Comparison of ENCODE assay signal across 23 cellular contexts in genomic region chr5:96316487-96316886, GRCh38.
A peak's percentile ranks its signal among the peaks of the same experiment; 100 is the strongest.
DNase-seq lines count a peak whose midpoint lies in the region; ATAC-seq, FAIRE-seq and TF ChIP-seq lines count a peak whose summit lies in the region.
"Had no signal": no experiment of that assay in that cellular context is flagged by ENCODE, and none has a peak within 500 bp of the region (broad histone marks: within the 10 kb centered on the region; RNA-seq: fewer than 3 reads in every experiment).

No MANE protein-coding gene starts in this region.

- no peak overlapping the region for H3K9ac ChIP-seq in mammary epithelial cell (ENCODE audit: insufficient read depth, low read length)
- H3K9ac ChIP-seq in H1 (replicated peaks in 1 of 4; ENCODE audit: extremely low read depth in 1 of 4, low read depth in 3 of 4, low read length in 3 of 4), result no peak overlapping the region
- no peak overlapping the region for H3K9ac ChIP-seq in liver (ENCODE audit: low read depth in 1 of 2, low read length in 2 of 2)

- no peak overlapping the region for H4K91ac ChIP-seq in H1 (replicated peaks; ENCODE audit: insufficient read length, low read length)

- TF ChIP-seq RAD21 in H1 (IDR thresholded peaks at IDR 0.05 in 1 of 2, conservative IDR thresholded peaks at IDR 0.05 in 1 of 2; ENCODE audit: low read depth in 2 of 2, low read length in 2 of 2) (no peak), liver (IDR thresholded peaks at IDR 0.05) (peak in 1 of 2 donors; percentile 4)

- H3K9me3 Mint-ChIP-seq in osteocyte (ENCODE audit: unreplicated experiment), result peaks cover 8% of the 10 kb centered on the region

- no peaks in the 10 kb centered on the region for H3K9me3 ChIP-seq in mammary epithelial cell (replicated peaks; ENCODE audit: insufficient read depth, low read length)
- H3K9me3 ChIP-seq in breast epithelium, result peaks cover 0 to under 1% of the 10 kb centered on the region in 2 donors
- no peaks in the 10 kb centered on the region for H3K9me3 ChIP-seq in H1 (ENCODE audit: insufficient read depth in 2 of 2, low read depth in 1 of 2, low read length in 1 of 2)
- H3K9me3 ChIP-seq in liver (ENCODE audit: control insufficient read depth in 4 of 4, low read length in 3 of 4), result no peaks in the 10 kb centered on the region

- H4K8ac ChIP-seq in H1 (ENCODE audit: extremely low read depth, insufficient read depth, low read length), result no peak overlapping the region

- no peak overlapping the region for H2BK15ac ChIP-seq in H1 (ENCODE audit: low read length)

- CTCF ChIA-PET in mammary epithelial cell (lab: Charles Lee; ENCODE audit: low non-redundant PET), result no interaction called here
- CTCF ChIA-PET in H1 (lab: Charles Lee; ENCODE audit: partially characterized antibody), result interaction anchor here (0.6 to 1.3 kb wide), 3 partner anchors 9 to 438 kb away, joined by 3 to 4 read pairs (median 3); no protein-coding TSS in a partner anchor

- no peak for ATAC-seq in Right ventricle myocardium superior (ENCODE audit: poor library complexity)

- peaks cover 37% of the 10 kb centered on the region for H3K4me1 Mint-ChIP-seq in osteocyte (ENCODE audit: unreplicated experiment)
- H3K4me1 Mint-ChIP-seq: CD8-positive, alpha-beta memory T cell had no signal

- H4K20me1 ChIP-seq in mammary epithelial cell (ENCODE audit: insufficient read depth, low read length), result no peaks in the 10 kb centered on the region
- H4K20me1 ChIP-seq in H1 (replicated peaks in 1 of 2; ENCODE audit: control insufficient read depth in 1 of 2, insufficient read depth in 2 of 2, low read length in 2 of 2), result no peaks in the 10 kb centered on the region

- no peak for TF ChIP-seq EP300 in H1 (IDR thresholded peaks at IDR 0.05; ENCODE audit: borderline replicate concordance in 1 of 2, low read depth in 2 of 2, low read length in 2 of 2)

- no peak for FAIRE-seq in H1 (lab: Jason Lieb, UNC)
- FAIRE-seq: GM19239, HTR-8/SVneo had no signal

- no peak overlapping the region for H3K4ac ChIP-seq in H1 (replicated peaks; ENCODE audit: insufficient read length, low read depth, low read length)

- no peak overlapping the region for H3K4me3 Mint-ChIP-seq in osteocyte (ENCODE audit: unreplicated experiment)
- H3K4me3 Mint-ChIP-seq: CD8-positive, alpha-beta memory T cell had no signal

- peaks cover 1% of the 10 kb centered on the region for H3K36me3 Mint-ChIP-seq in osteocyte (ENCODE audit: unreplicated experiment)
- H3K36me3 Mint-ChIP-seq: CD8-positive, alpha-beta memory T cell had no signal

- no peak overlapping the region for H3K27ac ChIP-seq in mammary epithelial cell (ENCODE audit: insufficient read depth, low read depth, low read length)
- no peak overlapping the region for H3K27ac ChIP-seq in breast epithelium
- H3K27ac ChIP-seq in H1 (ENCODE audit: low read depth, low read length), result no peak overlapping the region
- H3K27ac ChIP-seq in liver (ENCODE audit: low read depth in 1 of 2, low read length in 2 of 2), result no peak overlapping the region
- H3K27ac ChIP-seq: 22Rv1, C4-2B had no signal

- H3K14ac ChIP-seq in H1 (ENCODE audit: insufficient read length), result no peak overlapping the region

- H2AK5ac ChIP-seq in H1 (ENCODE audit: low read depth, low read length), result no peak overlapping the region

- in situ Hi-C loops in mammary epithelial cell (cut with MboI; ENCODE audit: low sequenced_read_pairs in 2 of 2), result no loop called here

- H3K27me3 ChIP-seq in mammary epithelial cell (ENCODE audit: insufficient read depth, low read length) (no peaks in the 10 kb centered on the region), breast epithelium (no peaks in the 10 kb centered on the region), H1 (replicated peaks in 1 of 4; ENCODE audit: control insufficient read depth in 3 of 4, extremely low read depth in 1 of 4, insufficient read depth in 3 of 4, low read length in 3 of 4) (no peaks in the 10 kb centered on the region), liver (ENCODE audit: control insufficient read depth in 4 of 4, insufficient read depth in 4 of 4, low read length in 3 of 4) (no peaks in the 10 kb centered on the region)

- BruUV-seq in mammary epithelial cell (replicated peaks; lab: Mats Ljungman, UMichigan), result no TSS peak

- H3K4me1 ChIP-seq in mammary epithelial cell (ENCODE audit: insufficient read depth, low read length), result peaks cover 11% of the 10 kb centered on the region
- no peaks in the 10 kb centered on the region for H3K4me1 ChIP-seq in breast epithelium
- H3K4me1 ChIP-seq in H1 (replicated peaks in 1 of 4; ENCODE audit: control insufficient read depth in 3 of 4, insufficient read depth in 4 of 4, low read length in 3 of 4), result no peaks in the 10 kb centered on the region
- peaks cover 0 to 5% (median 2%) of the 10 kb centered on the region in 4 donors for H3K4me1 ChIP-seq in liver (ENCODE audit: control insufficient read depth in 4 of 4, insufficient read depth in 4 of 4, low read length in 3 of 4)

- H3K27me3 Mint-ChIP-seq in osteocyte (ENCODE audit: unreplicated experiment), result no peaks in the 10 kb centered on the region

- DNase-seq in mammary epithelial cell, result peak; percentile 11
- DNase-seq in breast epithelium (ENCODE audit: low spot score in 2 of 2), result no peak
- DNase-seq in H1 (ENCODE audit: low read depth in 1 of 2, low spot score in 2 of 2), result no peak
- no peak for DNase-seq in Right ventricle myocardium superior
- DNase-seq in osteocyte (ENCODE audit: extremely low spot score, unreplicated experiment), result no peak
- no peak for DNase-seq in SHP77 treated with DMSO at 0.1 percent for 48 hours (lab: John Stamatoyannopoulos, UW)
- DNase-seq in NCI-H2171 (lab: John Stamatoyannopoulos, UW), result no peak
- DNase-seq: Calu3; CD8-positive, alpha-beta memory T cell; EL; GF-D8; NCI-H1048; NCI-H1417 treated with DMSO at 0.1 percent for 48 hours; NCI-H187; NCI-H446 treated with DMSO at 0.1 percent for 48 hours; NCI-H526 treated with DMSO at 0.1 percent for 48 hours; SW 1271 had no signal

- H3K23me2 ChIP-seq in H1 (ENCODE audit: low read depth, low read length), result no peaks in the 10 kb centered on the region

- dilution Hi-C loops in mammary epithelial cell (cut with HindIII; ENCODE audit: low sequenced_read_pairs), result no loop called here

- no peaks in the 10 kb centered on the region for H3K79me1 ChIP-seq in H1 (ENCODE audit: low read depth, low read length)

- H2BK5ac ChIP-seq in H1 (ENCODE audit: low read depth, low read length), result no peak overlapping the region

- H2BK120ac ChIP-seq in H1 (replicated peaks; ENCODE audit: low read depth, low read length), result no peak overlapping the region

- H3K23ac ChIP-seq in H1 (ENCODE audit: insufficient read length), result no peak overlapping the region

- H2AFZ ChIP-seq in mammary epithelial cell (ENCODE audit: low read depth, low read length) (no peak overlapping the region), H1 (ENCODE audit: low read length) (no peak overlapping the region)

- no peaks in the 10 kb centered on the region for H3K79me2 ChIP-seq in mammary epithelial cell (ENCODE audit: insufficient read depth, low read length)
- no peaks in the 10 kb centered on the region for H3K79me2 ChIP-seq in H1 (ENCODE audit: control insufficient read depth in 1 of 2, insufficient read depth in 2 of 2, low read length in 2 of 2)

- H3K18ac ChIP-seq in H1 (ENCODE audit: extremely low read depth, low read length), result no peak overlapping the region

- H4K5ac ChIP-seq in H1 (ENCODE audit: insufficient read length, low read depth, low read length), result no peak overlapping the region

- no peak overlapping the region for H2BK12ac ChIP-seq in H1 (ENCODE audit: low read depth, low read length)

- H3K4me2 ChIP-seq in mammary epithelial cell (ENCODE audit: insufficient read depth, low read depth, low read length), result no peak overlapping the region
- H3K4me2 ChIP-seq in H1 (ENCODE audit: insufficient read depth in 1 of 2, low read depth in 2 of 2, low read length in 2 of 2), result no peak overlapping the region

- TF ChIP-seq POLR2A in breast epithelium (IDR thresholded peaks at IDR 0.05), result no peak
- no peak for TF ChIP-seq POLR2A in H1 (IDR thresholded peaks at IDR 0.05; ENCODE audit: control extremely low read depth in 1 of 2, low read depth in 2 of 2, low read length in 2 of 2)

- H3K27ac Mint-ChIP-seq in osteocyte (ENCODE audit: unreplicated experiment), result no peak overlapping the region
- H3K27ac Mint-ChIP-seq: CD8-positive, alpha-beta memory T cell; IgD-negative memory B cell had no signal

- WGBS in mammary epithelial cell (ENCODE audit: low coverage, missing lambda C conversion rate), result 65% methylated on average over 2 of the region's 2 CpGs
- 80% methylated on average over 2 of the region's 2 CpGs; no CpG with 5 or more reads in 1 of the 2 experiments for WGBS in H1 (ENCODE audit: extremely low coverage in 1 of 2, insufficient coverage in 1 of 2, insufficient read length in 1 of 2, insufficient replicate concordance in 2 of 2, low coverage in 1 of 2, low lambda C conversion rate in 2 of 2, missing lambda C conversion rate in 1 of 2), 2 experiments
- WGBS in liver, result 47% methylated on average over 2 of the region's 2 CpGs

- POLR2A ChIA-PET in H1 (lab: Charles Lee; ENCODE audit: partially characterized antibody), result interaction anchor here (1.0 kb wide), 1 partner anchor 353 kb away, joined by 3 read pairs; no protein-coding TSS in a partner anchor

- no peaks in the 10 kb centered on the region for H3K36me3 ChIP-seq in mammary epithelial cell (ENCODE audit: insufficient read depth, low read length)
- no peaks in the 10 kb centered on the region for H3K36me3 ChIP-seq in breast epithelium
- no peaks in the 10 kb centered on the region for H3K36me3 ChIP-seq in H1 (ENCODE audit: control insufficient read depth in 2 of 4, insufficient read depth in 4 of 4, low read length in 3 of 4)
- H3K36me3 ChIP-seq in liver (ENCODE audit: control insufficient read depth in 4 of 4, insufficient read depth in 3 of 4, low read depth in 1 of 4, low read length in 3 of 4), result no peaks in the 10 kb centered on the region

- TF ChIP-seq CTCF in mammary epithelial cell (conservative IDR thresholded peaks at IDR 0.05 in 1 of 2, IDR thresholded peaks at IDR 0.05 in 1 of 2; ENCODE audit: extremely low read depth in 1 of 2, insufficient read depth in 1 of 2, low read depth in 1 of 2, low read length in 2 of 2) (no peak), breast epithelium (IDR thresholded peaks at IDR 0.05) (no peak), H1 (IDR thresholded peaks at IDR 0.05; ENCODE audit: control extremely low read depth in 1 of 3, insufficient read depth in 1 of 3, low read depth in 1 of 3, low read length in 3 of 3) (no peak), liver (IDR thresholded peaks at IDR 0.05; ENCODE audit: low read depth, low read length, missing input control) (no peak), osteocyte (IDR thresholded peaks at IDR 0.05) (no peak)

- no peak overlapping the region for H3K56ac ChIP-seq in H1 (replicated peaks; ENCODE audit: insufficient read length, low read depth, low read length)

- no peak overlapping the region for H2BK20ac ChIP-seq in H1 (ENCODE audit: low read length)

- intact Hi-C loops in mammary epithelial cell (cut with micrococcal nuclease) (no loop called here), breast epithelium (cut with DNase I; ENCODE audit: low total_unique reads) (no loop called here), Right ventricle myocardium superior (cut with DNase I) (no loop called here)

- H3K4me3 ChIP-seq in mammary epithelial cell (replicated peaks in 1 of 3; ENCODE audit: insufficient read depth in 1 of 3, low read depth in 2 of 3, low read length in 3 of 3) (no peak overlapping the region), breast epithelium (no peak overlapping the region), H1 (ENCODE audit: extremely low read depth in 1 of 4, insufficient read depth in 2 of 4, low read depth in 3 of 4, low read length in 4 of 4) (no peak overlapping the region), liver (ENCODE audit: low read depth in 1 of 3, low read length in 3 of 3) (no peak overlapping the region)
